In genomic region chr11:18203723-18204122, GRCh38 we compare ENCODE assay signal across 9 cellular contexts. TPM values are rescaled to one million over a fixed set of nuclear protein-coding genes. Genes with fewer than 3 reads are reported as not detected.
DNase-seq lines count a peak whose midpoint lies in the region; ATAC-seq and TF ChIP-seq lines count a peak whose summit lies in the region.
"Had no signal": no experiment of that assay in that cellular context is flagged by ENCODE, and none has a peak within 500 bp of the region (broad histone marks: within the 10 kb centered on the region; RNA-seq: fewer than 3 reads in every experiment).

No MANE protein-coding gene starts in this region.

- H3K36me3 Mint-ChIP-seq in T-helper 2 cell treated with Interferon-gamma antibody and Interleukin-4, amounts not matched to agents 5 μg/mL and 100 μg/mL, for 36 hours (ENCODE audit: low read depth): no peaks in the 10 kb centered on the region
- H3K36me3 Mint-ChIP-seq: activated naive CD4-positive, alpha-beta T cell treated with anti-CD3 and anti-CD28 coated beads, Interleukin-2, amount 50 U/mL, for 24 hours had no signal

- no peaks in the 10 kb centered on the region for H3K9me2 ChIP-seq in DOHH2 (replicated peaks; ENCODE audit: control insufficient read depth, low read length)

- intact Hi-C loops in esophagus muscularis mucosa (cut with DNase I): no loop called here

- H3K4me1 Mint-ChIP-seq in T-helper 2 cell treated with Interferon-gamma antibody and Interleukin-4, amounts not matched to agents 5 μg/mL and 100 μg/mL, for 36 hours (ENCODE audit: low read depth): peaks cover 13% of the 10 kb centered on the region
- H3K4me1 Mint-ChIP-seq: activated naive CD4-positive, alpha-beta T cell treated with anti-CD3 and anti-CD28 coated beads, Interleukin-2, amount 50 U/mL, for 24 hours had no signal

- TF ChIP-seq POLR2A in esophagus muscularis mucosa (IDR thresholded peaks at IDR 0.05; ENCODE audit: low read depth): no peak

- no peak overlapping the region for H3K4me2 ChIP-seq in DOHH2 (ENCODE audit: low read length)

- DNase-seq in iPS-NIHi7 (ENCODE audit: extremely low spot score) (peak; percentile 86), esophagus muscularis mucosa (ENCODE audit: extremely low spot score) (no peak)
- DNase-seq in T-helper 2 cell treated with Interferon-gamma antibody and Interleukin-4, amounts not matched to agents 5 μg/mL and 100 μg/mL, for 36 hours (ENCODE audit: low spot score): no peak
- no peak for DNase-seq in stimulated activated CD8-positive, alpha-beta memory T cell treated with anti-CD3 and anti-CD28 coated beads, Interleukin-4, amount 100 ng/mL, for 48 hours

- H3K79me2 ChIP-seq in DOHH2 (ENCODE audit: control insufficient read depth, low read length): no peaks in the 10 kb centered on the region

- H3K27me3 ChIP-seq in DOHH2 (ENCODE audit: control insufficient read depth, low read length) (0 out of 2 replicates have a peak, but pooled peaks cover 2% of the 10 kb centered on the region), esophagus muscularis mucosa (peaks cover 0 to 30% (median 0%) of the 10 kb centered on the region in 4 donors)

- H3K9me3 ChIP-seq in DOHH2 (ENCODE audit: control insufficient read depth, insufficient read depth, low read length) (no peaks in the 10 kb centered on the region), esophagus muscularis mucosa (no peaks in the 10 kb centered on the region)

- H3K4me3 ChIP-seq in DOHH2 (ENCODE audit: low read length): no peak overlapping the region
- no peak overlapping the region for H3K4me3 ChIP-seq in esophagus muscularis mucosa

- H3K27me3 Mint-ChIP-seq in T-helper 2 cell treated with Interferon-gamma antibody and Interleukin-4, amounts not matched to agents 5 μg/mL and 100 μg/mL, for 36 hours (ENCODE audit: low read depth): peaks cover 44% of the 10 kb centered on the region

- no peaks in the 10 kb centered on the region for H3K9me3 Mint-ChIP-seq in T-helper 2 cell treated with Interferon-gamma antibody and Interleukin-4, amounts not matched to agents 5 μg/mL and 100 μg/mL, for 36 hours
- H3K9me3 Mint-ChIP-seq: activated naive CD4-positive, alpha-beta T cell treated with anti-CD3 and anti-CD28 coated beads, Interleukin-2, amount 50 U/mL, for 24 hours had no signal

- H3K36me3 ChIP-seq in DOHH2 (ENCODE audit: control insufficient read depth, low read length): no peaks in the 10 kb centered on the region
- no peaks in the 10 kb centered on the region for H3K36me3 ChIP-seq in esophagus muscularis mucosa

- peak; percentile 43 for ATAC-seq in HG03565 (IDR thresholded peaks at IDR 0.05; ENCODE audit: unreplicated experiment)
- peak; percentile 79 for ATAC-seq in SK-N-SH treated with all-trans-retinoic acid at 6 μM for 48 hours
- ATAC-seq in GM18511 (IDR thresholded peaks at IDR 0.05; ENCODE audit: unreplicated experiment): no peak

- no peaks in the 10 kb centered on the region for H3K4me1 ChIP-seq in DOHH2 (ENCODE audit: control insufficient read depth, low read length)
- no peaks in the 10 kb centered on the region for H3K4me1 ChIP-seq in esophagus muscularis mucosa

- TF ChIP-seq CTCF in DOHH2 (IDR thresholded peaks at IDR 0.05; ENCODE audit: low read depth, low read length, poor library complexity, severe bottlenecking): peak; percentile 62
- no peak for TF ChIP-seq CTCF in esophagus muscularis mucosa (IDR thresholded peaks at IDR 0.05)

- TF ChIP-seq EP300 in esophagus muscularis mucosa (IDR thresholded peaks at IDR 0.05): no peak

- H3K4me3 Mint-ChIP-seq in T-helper 2 cell treated with Interferon-gamma antibody and Interleukin-4, amounts not matched to agents 5 μg/mL and 100 μg/mL, for 36 hours: no peak overlapping the region
- H3K4me3 Mint-ChIP-seq: activated naive CD4-positive, alpha-beta T cell treated with anti-CD3 and anti-CD28 coated beads, Interleukin-2, amount 50 U/mL, for 24 hours had no signal

- H3F3A ChIP-seq in DOHH2 (ENCODE audit: control insufficient read depth, insufficient read depth): no peaks in the 10 kb centered on the region

- WGBS in esophagus muscularis mucosa: 8% methylated on average over 6 of the region's 6 CpGs

- H3K27ac Mint-ChIP-seq in T-helper 2 cell treated with Interferon-gamma antibody and Interleukin-4, amounts not matched to agents 5 μg/mL and 100 μg/mL, for 36 hours: no peak overlapping the region
- H3K27ac Mint-ChIP-seq: activated naive CD4-positive, alpha-beta T cell treated with anti-CD3 and anti-CD28 coated beads, Interleukin-2, amount 50 U/mL, for 24 hours had no signal

- no peaks in the 10 kb centered on the region for H4K20me1 ChIP-seq in DOHH2 (ENCODE audit: control insufficient read depth, insufficient read depth, low read depth, low read length)

- H3K27ac ChIP-seq in DOHH2 (ENCODE audit: low read depth, low read length) (no peak overlapping the region), esophagus muscularis mucosa (replicated peaks in 1 of 4) (no peak overlapping the region)

TF ChIP-seq in SK-N-SH treated with all-trans-retinoic acid at 6 μM for 48 hours, 23 proteins besides CTCF, POLR2A, EP300 and RAD21:
- TF ChIP-seq ZNF565 (CRISPR knock-in tag; conservative IDR thresholded peaks at IDR 0.05; ENCODE audit: low read depth): no peak
- no peak for TF ChIP-seq ZNF70 (CRISPR knock-in tag; IDR thresholded peaks at IDR 0.05)
- TF ChIP-seq ZC3H10 (CRISPR knock-in tag; IDR thresholded peaks at IDR 0.05): no peak
- no peak for TF ChIP-seq ZNF8 (CRISPR knock-in tag; IDR thresholded peaks at IDR 0.05)
- TF ChIP-seq TOX (CRISPR knock-in tag; IDR thresholded peaks at IDR 0.05; ENCODE audit: borderline replicate concordance): no peak
- no peak for TF ChIP-seq GLIS3 (CRISPR knock-in tag; IDR thresholded peaks at IDR 0.05)
- no peak for TF ChIP-seq ESRRG (CRISPR knock-in tag; IDR thresholded peaks at IDR 0.05)
- no peak for TF ChIP-seq ZFP3 (CRISPR knock-in tag; IDR thresholded peaks at IDR 0.05)
- TF ChIP-seq POU6F1 (CRISPR knock-in tag; IDR thresholded peaks at IDR 0.05; ENCODE audit: borderline replicate concordance, low read depth): no peak
- TF ChIP-seq RARB (CRISPR knock-in tag; IDR thresholded peaks at IDR 0.05): no peak
- no peak for TF ChIP-seq ISL1 (CRISPR knock-in tag; IDR thresholded peaks at IDR 0.05)
- no peak for TF ChIP-seq CSRNP3 (CRISPR knock-in tag; IDR thresholded peaks at IDR 0.05)
- no peak for TF ChIP-seq PATZ1 (CRISPR knock-in tag; IDR thresholded peaks at IDR 0.05; ENCODE audit: borderline replicate concordance)
- no peak for TF ChIP-seq ARNTL (CRISPR knock-in tag; IDR thresholded peaks at IDR 0.05; ENCODE audit: borderline replicate concordance, low read depth)
- no peak for TF ChIP-seq ZFP30 (CRISPR knock-in tag; IDR thresholded peaks at IDR 0.05)
- no peak for TF ChIP-seq OSR1 (CRISPR knock-in tag; IDR thresholded peaks at IDR 0.05)
- no peak for TF ChIP-seq SNAI2 (CRISPR knock-in tag; IDR thresholded peaks at IDR 0.05)

RNA-seq across cellular contexts. Expression of gene MRGPRX4, which starts 31.1 kb away (rescaled TPM):
- total RNA-seq in esophagus muscularis mucosa: not detected

RNA-seq across cellular contexts. Expression of gene SAA4, which starts 32.9 kb away (rescaled TPM):
- total RNA-seq in esophagus muscularis mucosa: not detected

RNA-seq across cellular contexts. Expression of gene SAA2, which starts 44.7 kb away (rescaled TPM):
- total RNA-seq in esophagus muscularis mucosa: under 1 TPM in 1 of 4 donors, not detected in 3; 0.34 TPM
